Comparison of ENCODE assay signal across 16 cellular contexts in the genomic region with DNA sequence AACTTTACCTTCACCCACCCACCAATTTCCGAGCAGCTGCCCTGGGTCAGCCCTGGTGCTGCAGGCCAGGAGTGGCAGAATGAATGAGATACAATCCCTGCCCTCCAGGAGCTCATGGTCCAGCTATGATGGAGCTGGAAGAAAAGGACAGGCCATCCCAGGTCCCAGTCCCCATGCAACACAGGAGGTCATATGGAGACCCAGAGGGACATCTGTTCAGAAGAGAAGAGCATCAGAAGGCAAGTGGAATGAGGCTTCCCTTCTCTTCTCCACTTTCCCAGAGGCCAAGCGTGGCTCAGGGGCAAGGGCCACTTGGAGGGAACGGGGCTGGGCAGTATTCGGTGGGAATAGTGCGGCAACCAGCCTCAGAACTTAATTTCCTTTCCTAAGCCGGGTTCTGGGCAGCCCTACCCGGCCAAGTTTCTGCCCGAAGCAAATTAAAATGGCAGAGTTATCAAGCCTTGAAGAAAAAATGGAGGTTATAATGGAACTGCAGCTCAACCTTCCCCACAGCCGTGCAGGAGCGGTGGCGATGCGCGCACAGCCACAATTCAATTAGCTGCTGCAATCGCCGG. TPM values are rescaled to one million over a fixed set of nuclear protein-coding genes. Genes with fewer than 3 reads are reported as not detected.
DNase-seq lines count a peak whose midpoint lies in the region; ATAC-seq, FAIRE-seq and TF ChIP-seq lines count a peak whose summit lies in the region.
"Had no signal": no experiment of that assay in that cellular context is flagged by ENCODE, and none has a peak within 500 bp of the region (broad histone marks: within the 10 kb centered on the region; RNA-seq: fewer than 3 reads in every experiment).

No MANE protein-coding gene starts in this region.

- no peak overlapping the region for H3K27ac Mint-ChIP-seq in CD14-positive monocyte
- H3K27ac Mint-ChIP-seq in WTC11 = no peak overlapping the region
- H3K27ac Mint-ChIP-seq: activated CD4-positive, alpha-beta T cell treated with anti-CD3 and anti-CD28 coated beads for 36 hours had no signal

- H3K36me3 ChIP-seq in right atrium auricular region (peaks cover 66% of the 10 kb centered on the region), skeletal muscle satellite cell (ENCODE audit: insufficient read depth, low read length) (peaks cover 81% of the 10 kb centered on the region)

- intact Hi-C loops in CD14-positive monocyte (cut with micrococcal nuclease) = loop anchor here in 1 of 2 donors (10.0 kb wide), 1 partner anchor 587 kb away; no protein-coding TSS in a partner anchor

- peak overlapping the region; percentile 53 to 58 for H3K27ac ChIP-seq in right atrium auricular region
- H3K27ac ChIP-seq: cardiac muscle cell, GM23248 had no signal

- H3K4me3 Mint-ChIP-seq in CD14-positive monocyte = no peak overlapping the region
- no peak overlapping the region for H3K4me3 Mint-ChIP-seq in WTC11
- H3K4me3 Mint-ChIP-seq: activated CD4-positive, alpha-beta T cell treated with anti-CD3 and anti-CD28 coated beads for 36 hours; B cell had no signal

- H3K9me3 Mint-ChIP-seq in CD14-positive monocyte (no peaks in the 10 kb centered on the region), WTC11 (no peaks in the 10 kb centered on the region)

- peak overlapping the region in 1 of 2 donors; percentile 23 for H3K4me3 ChIP-seq in right atrium auricular region
- H3K4me3 ChIP-seq in skeletal muscle satellite cell (ENCODE audit: low read length) = no peak overlapping the region
- H3K4me3 ChIP-seq: cardiac muscle cell, GM23248 had no signal

- H3K27me3 ChIP-seq in right atrium auricular region (no peaks in the 10 kb centered on the region), skeletal muscle satellite cell (ENCODE audit: control insufficient read depth, insufficient read depth, low read length) (no peaks in the 10 kb centered on the region)
- H3K27me3 ChIP-seq: cardiac muscle cell had no signal

- no peak for FAIRE-seq in GM19239 (lab: Jason Lieb, UNC)

- H3K4me1 ChIP-seq in right atrium auricular region (peaks cover 0 to 52% of the 10 kb centered on the region in 2 donors), skeletal muscle satellite cell (ENCODE audit: control insufficient read depth, insufficient read depth, low read length) (peaks cover 24% of the 10 kb centered on the region)

- peak overlapping the region; percentile 51 for H3K4me2 ChIP-seq in skeletal muscle satellite cell (ENCODE audit: low read length)

- no peak overlapping the region for H3K9ac ChIP-seq in skeletal muscle satellite cell (ENCODE audit: low read depth, low read length)
- H3K9ac ChIP-seq: GM23248 had no signal

- H3K27me3 Mint-ChIP-seq in CD14-positive monocyte (ENCODE audit: low read depth in 3 of 3) = peaks cover 0 to 3% (median 2%) of the 10 kb centered on the region in 3 donors
- H3K27me3 Mint-ChIP-seq in WTC11 (ENCODE audit: low read depth) = no peaks in the 10 kb centered on the region
- H3K27me3 Mint-ChIP-seq: activated CD4-positive, alpha-beta T cell treated with anti-CD3 and anti-CD28 coated beads for 36 hours; B cell had no signal

- DNase-seq in CD14-positive monocyte (ENCODE audit: low spot score) (peak; percentile 33), WTC11 (ENCODE audit: low spot score) (peak; percentile 1), right atrium auricular region (ENCODE audit: low spot score) (no peak), NOMO-1 treated with DMSO at 0.1 percent for 48 hours (lab: John Stamatoyannopoulos, UW; ENCODE audit: unreplicated experiment) (no peak), RKO (ENCODE audit: low spot score) (no peak), iPS-NIHi11 (ENCODE audit: low spot score) (no peak), GM19239 (ENCODE audit: insufficient read length, low spot score) (no peak)
- DNase-seq: activated CD4-positive, alpha-beta T cell treated with anti-CD3 and anti-CD28 coated beads for 36 hours; activated naive CD4-positive, alpha-beta T cell treated with anti-CD3 and anti-CD28 coated beads, Interleukin-2, amount 50 U/mL, for 16 hours; effector memory CD4-positive, alpha-beta T cell; GM23248; NK-92 treated with Interleukin-12 subunit alpha and Interleukin-12 subunit beta, amount 100 ng/mL, for 24 hours had no signal

- CTCF ChIA-PET in WTC11 (lab: Charles Lee) = interaction anchor here (1.2 kb wide), 1 partner anchor 49 kb away, joined by 3 read pairs; no protein-coding TSS in a partner anchor

- no peaks in the 10 kb centered on the region for H3K9me3 ChIP-seq in right atrium auricular region
- no peaks in the 10 kb centered on the region for H3K9me3 ChIP-seq in skeletal muscle satellite cell (replicated peaks; ENCODE audit: low read length)

- TF ChIP-seq CTCF in CD14-positive monocyte (IDR thresholded peaks at IDR 0.05) (no peak), WTC11 (IDR thresholded peaks at IDR 0.05) (no peak), right atrium auricular region (IDR thresholded peaks at IDR 0.05) (no peak)

- peaks cover 2% of the 10 kb centered on the region for H3K4me1 Mint-ChIP-seq in CD14-positive monocyte
- H3K4me1 Mint-ChIP-seq in WTC11 = peaks cover 8% of the 10 kb centered on the region
- H3K4me1 Mint-ChIP-seq: activated CD4-positive, alpha-beta T cell treated with anti-CD3 and anti-CD28 coated beads for 36 hours had no signal

- POLR2A ChIA-PET in WTC11 (lab: Charles Lee) = no interaction called here

- no peak for ATAC-seq in WTC11
- ATAC-seq: activated CD4-positive, alpha-beta T cell treated with anti-CD3 and anti-CD28 coated beads for 36 hours; left lobe of liver had no signal

- peaks cover 93 to 100% of the 10 kb centered on the region in 2 donors for H3K36me3 Mint-ChIP-seq in CD14-positive monocyte
- peaks cover 41% of the 10 kb centered on the region for H3K36me3 Mint-ChIP-seq in WTC11

TF ChIP-seq in WTC11, 78 proteins besides CTCF, POLR2A, EP300 and RAD21 (continues in another document):
- TF ChIP-seq, protein P1, sequence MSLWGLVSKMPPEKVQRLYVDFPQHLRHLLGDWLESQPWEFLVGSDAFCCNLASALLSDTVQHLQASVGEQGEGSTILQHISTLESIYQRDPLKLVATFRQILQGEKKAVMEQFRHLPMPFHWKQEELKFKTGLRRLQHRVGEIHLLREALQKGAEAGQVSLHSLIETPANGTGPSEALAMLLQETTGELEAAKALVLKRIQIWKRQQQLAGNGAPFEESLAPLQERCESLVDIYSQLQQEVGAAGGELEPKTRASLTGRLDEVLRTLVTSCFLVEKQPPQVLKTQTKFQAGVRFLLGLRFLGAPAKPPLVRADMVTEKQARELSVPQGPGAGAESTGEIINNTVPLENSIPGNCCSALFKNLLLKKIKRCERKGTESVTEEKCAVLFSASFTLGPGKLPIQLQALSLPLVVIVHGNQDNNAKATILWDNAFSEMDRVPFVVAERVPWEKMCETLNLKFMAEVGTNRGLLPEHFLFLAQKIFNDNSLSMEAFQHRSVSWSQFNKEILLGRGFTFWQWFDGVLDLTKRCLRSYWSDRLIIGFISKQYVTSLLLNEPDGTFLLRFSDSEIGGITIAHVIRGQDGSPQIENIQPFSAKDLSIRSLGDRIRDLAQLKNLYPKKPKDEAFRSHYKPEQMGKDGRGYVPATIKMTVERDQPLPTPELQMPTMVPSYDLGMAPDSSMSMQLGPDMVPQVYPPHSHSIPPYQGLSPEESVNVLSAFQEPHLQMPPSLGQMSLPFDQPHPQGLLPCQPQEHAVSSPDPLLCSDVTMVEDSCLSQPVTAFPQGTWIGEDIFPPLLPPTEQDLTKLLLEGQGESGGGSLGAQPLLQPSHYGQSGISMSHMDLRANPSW (CRISPR knock-in tag; conservative IDR thresholded peaks at IDR 0.05; ENCODE audit: low read depth) = no peak
- TF ChIP-seq, protein P2, sequence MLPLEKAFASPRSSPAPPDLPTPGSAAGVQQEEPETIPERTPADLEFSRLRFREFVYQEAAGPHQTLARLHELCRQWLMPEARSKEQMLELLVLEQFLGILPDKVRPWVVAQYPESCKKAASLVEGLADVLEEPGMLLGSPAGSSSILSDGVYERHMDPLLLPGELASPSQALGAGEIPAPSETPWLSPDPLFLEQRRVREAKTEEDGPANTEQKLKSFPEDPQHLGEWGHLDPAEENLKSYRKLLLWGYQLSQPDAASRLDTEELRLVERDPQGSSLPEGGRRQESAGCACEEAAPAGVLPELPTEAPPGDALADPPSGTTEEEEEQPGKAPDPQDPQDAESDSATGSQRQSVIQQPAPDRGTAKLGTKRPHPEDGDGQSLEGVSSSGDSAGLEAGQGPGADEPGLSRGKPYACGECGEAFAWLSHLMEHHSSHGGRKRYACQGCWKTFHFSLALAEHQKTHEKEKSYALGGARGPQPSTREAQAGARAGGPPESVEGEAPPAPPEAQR (CRISPR knock-in tag; IDR thresholded peaks at IDR 0.05) = no peak
- TF ChIP-seq JUN (CRISPR knock-in tag; IDR thresholded peaks at IDR 0.05) = no peak
- TF ChIP-seq, protein P3, sequence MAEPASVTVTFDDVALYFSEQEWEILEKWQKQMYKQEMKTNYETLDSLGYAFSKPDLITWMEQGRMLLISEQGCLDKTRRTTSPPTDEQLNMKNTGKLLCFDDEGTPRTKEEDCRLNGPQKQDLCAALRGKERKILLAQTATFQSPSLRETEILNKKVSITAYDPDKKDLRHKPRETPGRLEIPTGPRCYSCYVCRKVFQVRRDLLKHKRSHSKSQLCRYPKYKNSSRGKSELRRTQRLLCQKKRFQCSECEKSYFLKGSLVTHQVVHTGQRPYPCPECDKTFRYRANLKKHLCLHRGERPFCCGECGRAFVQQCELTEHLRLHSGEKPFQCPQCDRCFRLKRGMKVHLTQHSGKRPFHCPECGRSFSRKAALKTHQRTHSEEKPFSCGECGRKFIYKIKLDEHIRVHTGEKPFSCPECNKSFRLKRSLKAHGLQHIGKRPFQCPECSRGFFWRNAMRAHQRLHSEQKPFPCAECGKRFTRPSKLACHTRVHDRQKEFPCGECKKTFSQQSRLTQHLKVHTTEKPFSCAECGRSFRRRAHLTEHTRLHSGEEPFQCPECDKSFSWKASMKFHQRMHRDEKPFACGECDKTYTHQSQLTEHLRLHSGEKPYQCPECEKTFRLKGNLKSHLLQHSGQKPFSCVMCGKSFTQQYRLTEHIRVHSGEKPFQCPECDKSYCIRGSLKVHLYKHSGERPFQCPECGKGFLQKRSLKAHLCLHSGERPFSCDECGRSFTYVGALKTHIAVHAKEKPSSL (CRISPR knock-in tag; conservative IDR thresholded peaks at IDR 0.05) = no peak
- TF ChIP-seq, protein P4, sequence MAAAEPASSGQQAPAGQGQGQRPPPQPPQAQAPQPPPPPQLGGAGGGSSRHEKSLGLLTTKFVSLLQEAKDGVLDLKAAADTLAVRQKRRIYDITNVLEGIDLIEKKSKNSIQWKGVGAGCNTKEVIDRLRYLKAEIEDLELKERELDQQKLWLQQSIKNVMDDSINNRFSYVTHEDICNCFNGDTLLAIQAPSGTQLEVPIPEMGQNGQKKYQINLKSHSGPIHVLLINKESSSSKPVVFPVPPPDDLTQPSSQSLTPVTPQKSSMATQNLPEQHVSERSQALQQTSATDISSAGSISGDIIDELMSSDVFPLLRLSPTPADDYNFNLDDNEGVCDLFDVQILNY (CRISPR knock-in tag; IDR thresholded peaks at IDR 0.05) = no peak

RNA-seq across cellular contexts. Expression of a gene that starts 35.9 kb away (rescaled TPM):
- polyA plus RNA-seq in CD14-positive monocyte = 10 to 100 TPM; 12.8 to 23.6 TPM
- total RNA-seq in WTC11 (2021) (66.8 to 78.7 TPM (median 68.0 TPM) in 3 replicates), right atrium auricular region (10 to 100 TPM; 23.3 to 61.7 TPM)
- 22.8 and 29.9 TPM in 2 replicates for total RNA-seq in skeletal muscle satellite cell (2012; rRNA removed)

Comparison
In these comparisons a context has a peak if more than half of its experiments do, and no peak if none do; other contexts are left out.
1. DNase-seq: peak in CD14-positive monocyte (single experiment) and WTC11 (single experiment); none in right atrium auricular region (single experiment), NOMO-1 treated with DMSO at 0.1 percent for 48 hours (single experiment), RKO (single experiment), iPS-NIHi11 (single experiment) and GM19239 (single experiment).